Comparison of ENCODE assay signal across 18 cellular contexts in the genomic region with DNA sequence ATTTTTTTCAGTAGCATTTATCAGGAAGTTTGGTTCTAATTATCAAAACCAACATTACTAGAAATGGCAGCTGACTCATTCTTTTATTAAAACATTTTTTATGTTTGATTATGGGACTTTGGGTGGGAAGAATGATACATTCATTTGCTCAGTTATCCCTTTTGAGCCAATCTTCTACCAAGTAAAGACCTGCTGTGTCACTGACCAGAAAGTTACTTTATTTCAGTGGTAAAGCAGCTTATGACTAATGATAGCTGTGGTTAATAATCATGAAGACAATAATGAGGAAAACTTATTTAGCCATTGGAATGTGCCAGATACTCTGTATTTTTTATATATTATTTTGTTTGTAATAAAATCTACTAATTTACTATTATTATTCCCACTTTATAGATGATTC.
"Had no signal": no experiment of that assay in that cellular context is flagged by ENCODE, and none has a peak within 500 bp of the region (broad histone marks: within the 10 kb centered on the region; RNA-seq: fewer than 3 reads in every experiment).

No MANE protein-coding gene starts in this region.

- H3K4me2 ChIP-seq: hepatocyte had no signal

- H3K79me2 ChIP-seq: hepatocyte, parathyroid adenoma had no signal

- H3K36me3 Mint-ChIP-seq: natural killer cell treated with Interleukin-12 subunit alpha and Interleukin-12 subunit beta and Interleukin-15 and Interleukin-18, amount 100 ng/mL, for 72 hours had no signal

- H3K4me3 Mint-ChIP-seq: activated naive CD4-positive, alpha-beta T cell treated with anti-CD3 and anti-CD28 coated beads, Interleukin-2, amount 50 U/mL, for 24 hours; activated T-cell treated with anti-CD3 and anti-CD28 coated beads, Interleukin-2, amount 50 U/mL, for 72 hours; mesothelial cell of epicardium; natural killer cell treated with Interleukin-12 subunit alpha and Interleukin-12 subunit beta and Interleukin-15 and Interleukin-18, amount 100 ng/mL, for 72 hours; stimulated activated effector memory CD8-positive, alpha-beta T cell treated with anti-CD3 and anti-CD28 coated beads, Interleukin-12 subunit alpha, Interleukin-12 subunit beta, amount 100 ng/mL, for 72 hours; T-helper 1 cell treated with Interleukin-12 subunit alpha and Interleukin-12 subunit beta and Interleukin-4 antibody, amounts not matched to agents 30 μg/mL and 1 μg/mL, for 36 hours had no signal

- H3K36me3 ChIP-seq: adrenal gland, lower lobe of right lung, right lobe of liver, vagina had no signal

- H3K27ac ChIP-seq: adrenal gland, hepatocyte, lower lobe of right lung, parathyroid adenoma, right lobe of liver, stomach, vagina had no signal

- H3K4me3 ChIP-seq: adrenal gland, hepatocyte, lower lobe of right lung, right lobe of liver, stomach, vagina had no signal

- H3K9me3 ChIP-seq: adrenal gland, lower lobe of right lung, right lobe of liver, vagina had no signal

- H3K9ac ChIP-seq: parathyroid adenoma had no signal

- H3K9me3 Mint-ChIP-seq: activated naive CD4-positive, alpha-beta T cell treated with anti-CD3 and anti-CD28 coated beads, Interleukin-2, amount 50 U/mL, for 24 hours; activated T-cell treated with anti-CD3 and anti-CD28 coated beads, Interleukin-2, amount 50 U/mL, for 72 hours; natural killer cell treated with Interleukin-12 subunit alpha and Interleukin-12 subunit beta and Interleukin-15 and Interleukin-18, amount 100 ng/mL, for 72 hours; stimulated activated effector memory CD8-positive, alpha-beta T cell treated with anti-CD3 and anti-CD28 coated beads, Interleukin-12 subunit alpha, Interleukin-12 subunit beta, amount 100 ng/mL, for 72 hours had no signal

- DNase-seq: activated CD4-positive, alpha-beta T cell treated with anti-CD3 and anti-CD28 coated beads, Interleukin-2, amount 50 U/mL, for 4 hours; activated gamma-delta T cell; activated T-cell treated with anti-CD3 and anti-CD28 coated beads, Interleukin-2, amount 50 U/mL, for 72 hours; adrenal gland; lower lobe of right lung; right lobe of liver; stimulated activated CD4-positive, alpha-beta T cell treated with anti-CD3 and anti-CD28 coated beads, Interleukin-4, amount 100 ng/mL, for 24 hours; stomach; trophoblast cell had no signal

- ATAC-seq: activated T-cell treated with anti-CD3 and anti-CD28 coated beads, Interleukin-2, amount 50 U/mL, for 72 hours; esophagus mucosa; lower lobe of right lung; natural killer cell treated with Interleukin-12 subunit alpha and Interleukin-12 subunit beta and Interleukin-15 and Interleukin-18, amount 100 ng/mL, for 72 hours; right lobe of liver; stimulated activated effector memory CD8-positive, alpha-beta T cell treated with anti-CD3 and anti-CD28 coated beads, Interleukin-12 subunit alpha, Interleukin-12 subunit beta, amount 100 ng/mL, for 72 hours had no signal

- H2AFZ ChIP-seq: hepatocyte, parathyroid adenoma had no signal

- H3K4me1 ChIP-seq: adrenal gland, lower lobe of right lung, parathyroid adenoma, right lobe of liver, stomach, vagina had no signal

- H3K27me3 Mint-ChIP-seq: activated naive CD4-positive, alpha-beta T cell treated with anti-CD3 and anti-CD28 coated beads, Interleukin-2, amount 50 U/mL, for 24 hours; natural killer cell treated with Interleukin-12 subunit alpha and Interleukin-12 subunit beta and Interleukin-15 and Interleukin-18, amount 100 ng/mL, for 72 hours had no signal

- H3K27me3 ChIP-seq: adrenal gland, hepatocyte, right lobe of liver, stomach, vagina had no signal

- H3K27ac Mint-ChIP-seq: activated naive CD4-positive, alpha-beta T cell treated with anti-CD3 and anti-CD28 coated beads, Interleukin-2, amount 50 U/mL, for 24 hours; mesothelial cell of epicardium; natural killer cell treated with Interleukin-12 subunit alpha and Interleukin-12 subunit beta and Interleukin-15 and Interleukin-18, amount 100 ng/mL, for 72 hours; stimulated activated effector memory CD8-positive, alpha-beta T cell treated with anti-CD3 and anti-CD28 coated beads, Interleukin-12 subunit alpha, Interleukin-12 subunit beta, amount 100 ng/mL, for 72 hours; T-helper 1 cell treated with Interleukin-12 subunit alpha and Interleukin-12 subunit beta and Interleukin-4 antibody, amounts not matched to agents 30 μg/mL and 1 μg/mL, for 36 hours had no signal
